ENCODE assay signal across 13 cellular contexts in genomic region chr6:13011612-13012146, GRCh38.
DNase-seq lines count a peak whose midpoint lies in the region; ATAC-seq lines count a peak whose summit lies in the region.
"Had no signal": no experiment of that assay in that cellular context is flagged by ENCODE, and none has a peak within 500 bp of the region (broad histone marks: within the 10 kb centered on the region; RNA-seq: fewer than 3 reads in every experiment).

No MANE protein-coding gene starts in this region.

- H3K4me3 Mint-ChIP-seq in naive B cell = peak overlapping the region in 5 of 8 donors; percentile 5 to 92 (median 77)
- no peak overlapping the region for H3K4me3 Mint-ChIP-seq in activated naive CD8-positive, alpha-beta T cell treated with anti-CD3 and anti-CD28 coated beads for 36 hours
- H3K4me3 Mint-ChIP-seq: activated B cell treated with CpG ODN at 0.5 μM for 24 hours had no signal

- ATAC-seq in naive B cell (ENCODE audit: low read depth in 2 of 2) (no peak), HG03571 (IDR thresholded peaks at IDR 0.05; ENCODE audit: unreplicated experiment) (no peak)

- H3K36me3 Mint-ChIP-seq in naive B cell = no peaks in the 10 kb centered on the region
- no peaks in the 10 kb centered on the region for H3K36me3 Mint-ChIP-seq in activated naive CD8-positive, alpha-beta T cell treated with anti-CD3 and anti-CD28 coated beads for 36 hours

- peaks cover 44 to 45% (median 44%) of the 10 kb centered on the region in 3 donors for H3K27me3 Mint-ChIP-seq in naive B cell
- H3K27me3 Mint-ChIP-seq in activated naive CD8-positive, alpha-beta T cell treated with anti-CD3 and anti-CD28 coated beads for 36 hours = peaks cover 66% of the 10 kb centered on the region

- H3K27ac Mint-ChIP-seq in naive B cell = no peak overlapping the region
- no peak overlapping the region for H3K27ac Mint-ChIP-seq in activated naive CD8-positive, alpha-beta T cell treated with anti-CD3 and anti-CD28 coated beads for 36 hours
- H3K27ac Mint-ChIP-seq: activated B cell treated with CpG ODN at 0.5 μM for 24 hours had no signal

- peaks cover 5 to 16% (median 13%) of the 10 kb centered on the region in 3 donors for H3K4me1 Mint-ChIP-seq in naive B cell
- peaks cover 6% of the 10 kb centered on the region for H3K4me1 Mint-ChIP-seq in activated naive CD8-positive, alpha-beta T cell treated with anti-CD3 and anti-CD28 coated beads for 36 hours

- peak; percentile 65 for DNase-seq in COR-L47 (lab: John Stamatoyannopoulos, UW)
- peak; percentile 38 for DNase-seq in HuH-7 (ENCODE audit: low spot score)
- DNase-seq in NCI-H748 (lab: John Stamatoyannopoulos, UW; ENCODE audit: unreplicated experiment) = peak; percentile 99
- DNase-seq in naive B cell = no peak
- no peak for DNase-seq in NCI-H524 (lab: John Stamatoyannopoulos, UW)
- no peak for DNase-seq in activated naive CD8-positive, alpha-beta T cell treated with anti-CD3 and anti-CD28 coated beads for 36 hours
- DNase-seq: activated B cell treated with CpG ODN at 0.5 μM for 24 hours; activated CD4-positive, alpha-beta T cell treated with anti-CD3 and anti-CD28 coated beads, Interleukin-2, amount 50 U/mL, for 48 hours; effector CD4-positive, alpha-beta T cell; erythroblast; NCI-H226; stimulated activated CD4-positive, alpha-beta T cell treated with anti-CD3 and anti-CD28 coated beads, Interleukin-1b, Interleukin-23, amount 100 ng/mL, for 48 hours had no signal

- no peaks in the 10 kb centered on the region for H3K9me3 Mint-ChIP-seq in naive B cell
- H3K9me3 Mint-ChIP-seq in activated naive CD8-positive, alpha-beta T cell treated with anti-CD3 and anti-CD28 coated beads for 36 hours = no peaks in the 10 kb centered on the region
- H3K9me3 Mint-ChIP-seq: activated B cell treated with CpG ODN at 0.5 μM for 24 hours had no signal

Comparison
In these comparisons a context has a peak if more than half of its experiments do, and no peak if none do; other contexts are left out.
1. DNase-seq: peak in COR-L47 (single experiment), HuH-7 (single experiment) and NCI-H748 (single experiment); none in naive B cell (single experiment), NCI-H524 (0 of 2) and activated naive CD8-positive, alpha-beta T cell treated with anti-CD3 and anti-CD28 coated beads for 36 hours (single experiment).